ENCODE assay signal across 1 cellular context in the genomic region with DNA sequence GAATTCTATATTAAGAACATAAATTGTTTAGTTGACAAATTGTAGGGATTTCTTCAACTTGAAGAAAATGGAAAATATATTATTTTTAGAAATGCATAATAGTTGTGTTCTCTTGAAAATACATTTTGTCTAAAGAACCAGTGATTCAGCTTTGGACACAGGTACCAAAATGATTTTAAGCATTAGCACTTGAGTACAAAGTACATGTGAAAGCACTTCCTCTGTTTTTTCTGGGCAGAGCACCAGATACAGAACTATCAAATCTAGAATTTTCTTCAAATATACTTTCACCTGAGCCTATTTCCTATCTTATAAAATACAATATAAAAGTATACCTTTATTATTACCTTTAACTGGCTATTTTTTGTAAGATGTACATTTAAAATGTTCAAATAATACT.
TF ChIP-seq lines count a peak whose summit lies in the region.

No MANE protein-coding gene starts in this region.

TF ChIP-seq in GM23338, 12 proteins besides CTCF, POLR2A, EP300 and RAD21 (continued from another document):
- TF ChIP-seq NANOG (IDR thresholded peaks at IDR 0.05; ENCODE audit: borderline replicate concordance) = no peak
- no peak for TF ChIP-seq STAT1 (IDR thresholded peaks at IDR 0.05; ENCODE audit: unreplicated experiment)
- TF ChIP-seq, protein P1, sequence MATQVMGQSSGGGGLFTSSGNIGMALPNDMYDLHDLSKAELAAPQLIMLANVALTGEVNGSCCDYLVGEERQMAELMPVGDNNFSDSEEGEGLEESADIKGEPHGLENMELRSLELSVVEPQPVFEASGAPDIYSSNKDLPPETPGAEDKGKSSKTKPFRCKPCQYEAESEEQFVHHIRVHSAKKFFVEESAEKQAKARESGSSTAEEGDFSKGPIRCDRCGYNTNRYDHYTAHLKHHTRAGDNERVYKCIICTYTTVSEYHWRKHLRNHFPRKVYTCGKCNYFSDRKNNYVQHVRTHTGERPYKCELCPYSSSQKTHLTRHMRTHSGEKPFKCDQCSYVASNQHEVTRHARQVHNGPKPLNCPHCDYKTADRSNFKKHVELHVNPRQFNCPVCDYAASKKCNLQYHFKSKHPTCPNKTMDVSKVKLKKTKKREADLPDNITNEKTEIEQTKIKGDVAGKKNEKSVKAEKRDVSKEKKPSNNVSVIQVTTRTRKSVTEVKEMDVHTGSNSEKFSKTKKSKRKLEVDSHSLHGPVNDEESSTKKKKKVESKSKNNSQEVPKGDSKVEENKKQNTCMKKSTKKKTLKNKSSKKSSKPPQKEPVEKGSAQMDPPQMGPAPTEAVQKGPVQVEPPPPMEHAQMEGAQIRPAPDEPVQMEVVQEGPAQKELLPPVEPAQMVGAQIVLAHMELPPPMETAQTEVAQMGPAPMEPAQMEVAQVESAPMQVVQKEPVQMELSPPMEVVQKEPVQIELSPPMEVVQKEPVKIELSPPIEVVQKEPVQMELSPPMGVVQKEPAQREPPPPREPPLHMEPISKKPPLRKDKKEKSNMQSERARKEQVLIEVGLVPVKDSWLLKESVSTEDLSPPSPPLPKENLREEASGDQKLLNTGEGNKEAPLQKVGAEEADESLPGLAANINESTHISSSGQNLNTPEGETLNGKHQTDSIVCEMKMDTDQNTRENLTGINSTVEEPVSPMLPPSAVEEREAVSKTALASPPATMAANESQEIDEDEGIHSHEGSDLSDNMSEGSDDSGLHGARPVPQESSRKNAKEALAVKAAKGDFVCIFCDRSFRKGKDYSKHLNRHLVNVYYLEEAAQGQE (IDR thresholded peaks at IDR 0.05; ENCODE audit: unreplicated experiment) = no peak
- TF ChIP-seq JUNB (IDR thresholded peaks at IDR 0.05; ENCODE audit: unreplicated experiment) = no peak
- TF ChIP-seq ZNF331 (CRISPR knock-in tag; IDR thresholded peaks at IDR 0.05; ENCODE audit: low read depth) = no peak
- no peak for TF ChIP-seq CREB1 (CRISPR knock-in tag; IDR thresholded peaks at IDR 0.05; ENCODE audit: low read depth)
